ENCODE assay signal across 13 cellular contexts in genomic region chr10:60828489-60828852, GRCh38. TPM values are rescaled to one million over a fixed set of nuclear protein-coding genes. Genes with fewer than 3 reads are reported as not detected.
A peak's percentile ranks its signal among the peaks of the same experiment; 100 is the strongest.
DNase-seq lines count a peak whose midpoint lies in the region; ATAC-seq and FAIRE-seq lines count a peak whose summit lies in the region.
"Had no signal": no experiment of that assay in that cellular context is flagged by ENCODE, and none has a peak within 500 bp of the region (broad histone marks: within the 10 kb centered on the region; RNA-seq: fewer than 3 reads in every experiment).

No MANE protein-coding gene starts in this region.

- H3K9me3 ChIP-seq in mesodermal cell (ENCODE audit: control insufficient read depth, low read length), result peaks cover 4% of the 10 kb centered on the region

- DNase-seq in EH (ENCODE audit: low read depth) (peak; percentile 39), NCI-H526 treated with DMSO at 0.1 percent for 48 hours (lab: John Stamatoyannopoulos, UW) (peak; percentile 43), GM19239 (ENCODE audit: insufficient read length, low spot score) (no peak), NCI-H2227 treated with DMSO at 0.1 percent for 48 hours (lab: John Stamatoyannopoulos, UW) (no peak), pons (ENCODE audit: low spot score) (no peak)
- DNase-seq: activated CD4-positive, alpha-beta T cell treated with anti-CD3 and anti-CD28 coated beads, Interleukin-2, amount 10 ng/mL, durations not matched to agents 24 days and 14 days; CD4-positive, alpha-beta memory T cell; NCI-H1105 had no signal

- no peaks in the 10 kb centered on the region for H3K36me3 Mint-ChIP-seq in dendritic cell treated with granulocyte-macrophage colony-stimulating factor and Interleukin-4, amounts not matched to agents 40 ng/mL and 50 ng/mL, for 4 days (ENCODE audit: low read depth)
- H3K36me3 Mint-ChIP-seq: CD4-positive, alpha-beta memory T cell had no signal

- peaks cover 13% of the 10 kb centered on the region for H3K4me1 Mint-ChIP-seq in dendritic cell treated with granulocyte-macrophage colony-stimulating factor and Interleukin-4, amounts not matched to agents 40 ng/mL and 50 ng/mL, for 4 days (ENCODE audit: low read depth)

- no peak for ATAC-seq in HG02623 (IDR thresholded peaks at IDR 0.05; ENCODE audit: unreplicated experiment)

- no CpG with 5 or more reads among the region's 1 CpG for WGBS in mesodermal cell (ENCODE audit: insufficient coverage in 2 of 2), 2 experiments

- no peaks in the 10 kb centered on the region for H3K36me3 ChIP-seq in mesodermal cell (ENCODE audit: control insufficient read depth, insufficient read depth, low read length)

- H3K27ac ChIP-seq in mesodermal cell (ENCODE audit: low read depth, low read length, severe bottlenecking), result peak overlapping the region; percentile 95

- peak overlapping the region; percentile 62 for H3K27ac Mint-ChIP-seq in dendritic cell treated with granulocyte-macrophage colony-stimulating factor and Interleukin-4, amounts not matched to agents 40 ng/mL and 50 ng/mL, for 4 days
- H3K27ac Mint-ChIP-seq: activated CD4-positive, alpha-beta T cell treated with anti-CD3 and anti-CD28 coated beads, Interleukin-2, amount 10 ng/mL, durations not matched to agents 24 days and 14 days; activated T-helper 1 cell treated with anti-CD3 and anti-CD28 coated beads, Interleukin-12 subunit alpha, Interleukin-12 subunit beta, Interleukin-2, Interleukin-4 antibody, amounts not matched to agents 30 ng/mL and 10 ng/mL and 1 ng/mL, durations not matched to agents 14 hours and 24 hours and 36 hours had no signal

- no peaks in the 10 kb centered on the region for H3K9me3 Mint-ChIP-seq in dendritic cell treated with granulocyte-macrophage colony-stimulating factor and Interleukin-4, amounts not matched to agents 40 ng/mL and 50 ng/mL, for 4 days
- H3K9me3 Mint-ChIP-seq: activated CD4-positive, alpha-beta T cell treated with anti-CD3 and anti-CD28 coated beads, Interleukin-2, amount 10 ng/mL, durations not matched to agents 24 days and 14 days; activated T-helper 1 cell treated with anti-CD3 and anti-CD28 coated beads, Interleukin-12 subunit alpha, Interleukin-12 subunit beta, Interleukin-2, Interleukin-4 antibody, amounts not matched to agents 30 ng/mL and 10 ng/mL and 1 ng/mL, durations not matched to agents 14 hours and 24 hours and 36 hours; CD4-positive, alpha-beta memory T cell had no signal

- peaks cover 25% of the 10 kb centered on the region for H3K4me1 ChIP-seq in mesodermal cell (ENCODE audit: control insufficient read depth, insufficient read depth, low read length, poor library complexity, severe bottlenecking)

- H3K4me3 Mint-ChIP-seq in dendritic cell treated with granulocyte-macrophage colony-stimulating factor and Interleukin-4, amounts not matched to agents 40 ng/mL and 50 ng/mL, for 4 days, result no peak overlapping the region
- H3K4me3 Mint-ChIP-seq: activated CD4-positive, alpha-beta T cell treated with anti-CD3 and anti-CD28 coated beads, Interleukin-2, amount 10 ng/mL, durations not matched to agents 24 days and 14 days; activated T-helper 1 cell treated with anti-CD3 and anti-CD28 coated beads, Interleukin-12 subunit alpha, Interleukin-12 subunit beta, Interleukin-2, Interleukin-4 antibody, amounts not matched to agents 30 ng/mL and 10 ng/mL and 1 ng/mL, durations not matched to agents 14 hours and 24 hours and 36 hours; CD4-positive, alpha-beta memory T cell; neural crest cell had no signal

- H3K27me3 Mint-ChIP-seq in dendritic cell treated with granulocyte-macrophage colony-stimulating factor and Interleukin-4, amounts not matched to agents 40 ng/mL and 50 ng/mL, for 4 days, result no peaks in the 10 kb centered on the region

- H3K4me3 ChIP-seq in mesodermal cell (ENCODE audit: extremely low read depth, insufficient read depth, low read length, poor library complexity, severe bottlenecking), result no peak overlapping the region

- intact Hi-C loops in dendritic cell treated with granulocyte-macrophage colony-stimulating factor and Interleukin-4, amounts not matched to agents 40 ng/mL and 50 ng/mL, for 4 days (cut with micrococcal nuclease), result no loop called here

- no peak for FAIRE-seq in GM19239 (lab: Jason Lieb, UNC)

RNA-seq across cellular contexts. Expression of gene CDK1, which starts 50.2 kb away (rescaled TPM):
- polyA plus RNA-seq in mesodermal cell (2013, experiment 1 of 2), result 165 TPM
- 176 TPM for polyA plus RNA-seq in mesodermal cell (2013, experiment 2 of 2)

Comparison
In these comparisons a context has a peak if more than half of its experiments do, and no peak if none do; other contexts are left out.
1. DNase-seq: peak in EH (single experiment) and NCI-H526 treated with DMSO at 0.1 percent for 48 hours (single experiment); none in GM19239 (single experiment), NCI-H2227 treated with DMSO at 0.1 percent for 48 hours (single experiment) and pons (single experiment).